In genomic region chr1:200729863-200730262, GRCh38 we compare ENCODE assay signal across 24 cellular contexts. TPM values are rescaled to one million over a fixed set of nuclear protein-coding genes. Genes with fewer than 3 reads are reported as not detected.
DNase-seq lines count a peak whose midpoint lies in the region; ATAC-seq and TF ChIP-seq lines count a peak whose summit lies in the region.
"Had no signal": no experiment of that assay in that cellular context is flagged by ENCODE, and none has a peak within 500 bp of the region (broad histone marks: within the 10 kb centered on the region; RNA-seq: fewer than 3 reads in every experiment).

No MANE protein-coding gene starts in this region.

- ATAC-seq in IMR-90 (ENCODE audit: low read depth), result no peak
- no peak for ATAC-seq in heart left ventricle
- ATAC-seq: foreskin keratinocyte, pancreas, right lobe of liver had no signal

- no TSS peak for BruUV-seq in IMR-90 (replicated peaks; lab: Mats Ljungman, UMichigan)

- peak overlapping the region; percentile 2; the same call in 1 of the 2 replicates for H4K5ac ChIP-seq in IMR-90 (ENCODE audit: low read depth, low read length)

- H3K56ac ChIP-seq in IMR-90 (ENCODE audit: extremely low read depth, insufficient read depth, low read length), result no peak overlapping the region

- H4K91ac ChIP-seq in IMR-90 (ENCODE audit: insufficient read depth, low read depth, low read length), result no peak overlapping the region

- in situ Hi-C loops in IMR-90 (cut with MboI; ENCODE audit: low sequenced_read_pairs), result no loop called here

- no peak overlapping the region for H3K27ac ChIP-seq in IMR-90 (ENCODE audit: insufficient read depth, low read length)
- H3K27ac ChIP-seq in SK-N-MC, result peak overlapping the region; percentile 29; the same call in 1 of the 2 replicates
- peak overlapping the region; percentile 20 to 39 for H3K27ac ChIP-seq in tibial artery
- H3K27ac ChIP-seq in heart left ventricle, result peak overlapping the region in 1 of 12 donors; percentile 43
- H3K27ac ChIP-seq in CD8-positive, alpha-beta memory T cell (ENCODE audit: low read depth, low read length), result no peak overlapping the region
- H3K27ac ChIP-seq: foreskin keratinocyte, pancreas, right lobe of liver had no signal

- H2BK120ac ChIP-seq in IMR-90 (ENCODE audit: low read depth, low read length), result no peak overlapping the region

- no peak overlapping the region for H3K14ac ChIP-seq in IMR-90 (replicated peaks; ENCODE audit: low read depth, low read length)

- no peak overlapping the region for H3K27ac Mint-ChIP-seq in CD8-positive, alpha-beta memory T cell
- H3K27ac Mint-ChIP-seq: activated CD4-positive, alpha-beta T cell treated with anti-CD3 and anti-CD28 coated beads, Interleukin-2, amount 10 ng/mL, durations not matched to agents 24 days and 14 days; activated T-helper 2 cell treated with anti-CD3 and anti-CD28 coated beads, Interferon-gamma antibody, Interleukin-2, Interleukin-4, amounts not matched to agents 10 μg/mL and 5 μg/mL and 100 μg/mL, durations not matched to agents 14 hours and 24 hours and 36 hours; brain had no signal

- intact Hi-C loops in IMR-90 (cut with micrococcal nuclease), result loop anchor here (1.0 kb wide), 1 partner anchor 8 kb away; the partner anchor contains the start of gene CAMSAP2
- intact Hi-C loops in tibial artery (cut with DNase I; ENCODE audit: low total_unique reads), result loop anchor here (10.0 kb wide), 1 partner anchor 75 kb away; no protein-coding TSS in a partner anchor
- intact Hi-C loops in heart left ventricle (cut with DNase I), result loop anchor here in 3 of 10 donors (5.0 to 10.0 kb wide), 3 partner anchors 48 to 75 kb away; no protein-coding TSS in a partner anchor

- no peak overlapping the region for H3K4me3 Mint-ChIP-seq in CD8-positive, alpha-beta memory T cell
- H3K4me3 Mint-ChIP-seq: activated CD4-positive, alpha-beta T cell treated with anti-CD3 and anti-CD28 coated beads, Interleukin-2, amount 10 ng/mL, durations not matched to agents 24 days and 14 days; brain had no signal

- TF ChIP-seq RAD21 in IMR-90 (IDR thresholded peaks at IDR 0.05; ENCODE audit: low read length), result no peak

- H3K27me3 Mint-ChIP-seq in CD8-positive, alpha-beta memory T cell, result peaks cover 10 to 14% of the 10 kb centered on the region in 2 donors
- H3K27me3 Mint-ChIP-seq: brain had no signal

- H3K4me1 ChIP-seq in IMR-90 (ENCODE audit: control insufficient read depth, insufficient read depth, low read length) (no peaks in the 10 kb centered on the region), tibial artery (peaks cover 0 to 16% (median 0%) of the 10 kb centered on the region in 4 donors), heart left ventricle (peaks cover 0 to 10% (median 0%) of the 10 kb centered on the region in 12 donors)
- no peaks in the 10 kb centered on the region for H3K4me1 ChIP-seq in CD8-positive, alpha-beta memory T cell (ENCODE audit: insufficient read depth, low read length)
- H3K4me1 ChIP-seq: foreskin keratinocyte, pancreas, right lobe of liver, testis had no signal

- H3K36me3 ChIP-seq in IMR-90 (ENCODE audit: control insufficient read depth, insufficient read depth, low read length), result no peaks in the 10 kb centered on the region
- H3K36me3 ChIP-seq in SK-N-MC (ENCODE audit: insufficient read depth, low read length), result no peaks in the 10 kb centered on the region
- no peaks in the 10 kb centered on the region for H3K36me3 ChIP-seq in tibial artery
- no peaks in the 10 kb centered on the region for H3K36me3 ChIP-seq in heart left ventricle
- H3K36me3 ChIP-seq in CD8-positive, alpha-beta memory T cell (ENCODE audit: insufficient read depth, low read length), result no peaks in the 10 kb centered on the region
- H3K36me3 ChIP-seq: pancreas, right lobe of liver had no signal

- peak overlapping the region in 1 of 2 experiments; percentile 53; a peak in 1 of 4 replicates for H4K8ac ChIP-seq in IMR-90 (ENCODE audit: low read depth in 2 of 2, low read length in 2 of 2)

- no CpG with 5 or more reads among the region's 3 CpGs for WGBS in IMR-90 (ENCODE audit: extremely low coverage in 2 of 2, insufficient read length in 1 of 2), 2 experiments
- WGBS in heart left ventricle, 4 donors, result 41 to 62% (median 49%) methylated on average over 3 of the region's 3 CpGs

- H3K9me3 Mint-ChIP-seq in CD8-positive, alpha-beta memory T cell, result no peaks in the 10 kb centered on the region
- H3K9me3 Mint-ChIP-seq: activated CD4-positive, alpha-beta T cell treated with anti-CD3 and anti-CD28 coated beads, Interleukin-2, amount 10 ng/mL, durations not matched to agents 24 days and 14 days; activated T-helper 2 cell treated with anti-CD3 and anti-CD28 coated beads, Interferon-gamma antibody, Interleukin-2, Interleukin-4, amounts not matched to agents 10 μg/mL and 5 μg/mL and 100 μg/mL, durations not matched to agents 14 hours and 24 hours and 36 hours; brain had no signal

- H3K4me3 ChIP-seq in IMR-90 (ENCODE audit: insufficient read depth, low read depth, low read length), result no peak overlapping the region
- H3K4me3 ChIP-seq in SK-N-MC, result peak overlapping the region; percentile 42
- no peak overlapping the region for H3K4me3 ChIP-seq in fibroblast of mammary gland (ENCODE audit: control insufficient read depth, low read depth, low read length)
- H3K4me3 ChIP-seq in tibial artery, result no peak overlapping the region
- H3K4me3 ChIP-seq in heart left ventricle, result peak overlapping the region in 1 of 12 donors; percentile 11
- no peak overlapping the region for H3K4me3 ChIP-seq in CD8-positive, alpha-beta memory T cell (ENCODE audit: low read length)
- H3K4me3 ChIP-seq: coronary artery, lung, pancreas, right lobe of liver, testis had no signal

- no peak overlapping the region for H3K23ac ChIP-seq in IMR-90 (ENCODE audit: low read depth, low read length)

- H2AK9ac ChIP-seq in IMR-90 (replicated peaks; ENCODE audit: low read depth, low read length, poor library complexity), result no peak overlapping the region

- H2BK20ac ChIP-seq in IMR-90 (ENCODE audit: low read depth, low read length), result no peak overlapping the region

- no peak overlapping the region for H3K4ac ChIP-seq in IMR-90 (ENCODE audit: low read depth, low read length)

- CTCF ChIA-PET in IMR-90 (lab: Yijun Ruan, JAX), result interaction anchor here (1.3 kb wide), 1 partner anchor 14 kb away, joined by 3 read pairs; no protein-coding TSS in a partner anchor
- CTCF ChIA-PET in CD8-positive, alpha-beta memory T cell (lab: Charles Lee), result no interaction called here

- TF ChIP-seq CTCF in IMR-90 (conservative IDR thresholded peaks at IDR 0.05; ENCODE audit: low read depth, low read length), result no peak
- no peak for TF ChIP-seq CTCF in fibroblast of mammary gland (conservative IDR thresholded peaks at IDR 0.05; ENCODE audit: control insufficient read depth, insufficient read depth, low read depth, low read length)
- TF ChIP-seq CTCF in tibial artery (IDR thresholded peaks at IDR 0.05), result no peak
- no peak for TF ChIP-seq CTCF in heart left ventricle (IDR thresholded peaks at IDR 0.05)

- H3K9me3 ChIP-seq in IMR-90 (ENCODE audit: control insufficient read depth, insufficient read depth, low read length) (no peaks in the 10 kb centered on the region), SK-N-MC (ENCODE audit: low read depth, low read length) (no peaks in the 10 kb centered on the region), tibial artery (no peaks in the 10 kb centered on the region), heart left ventricle (no peaks in the 10 kb centered on the region)
- no peaks in the 10 kb centered on the region for H3K9me3 ChIP-seq in CD8-positive, alpha-beta memory T cell (ENCODE audit: low read length)
- H3K9me3 ChIP-seq: pancreas, right lobe of liver, testis had no signal

- H4K20me1 ChIP-seq in IMR-90 (ENCODE audit: insufficient read depth, low read length), result no peaks in the 10 kb centered on the region

- POLR2A ChIA-PET in IMR-90 (lab: Charles Lee; ENCODE audit: unreplicated experiment), result no interaction called here
- POLR2A ChIA-PET in CD8-positive, alpha-beta memory T cell (lab: Charles Lee), result no interaction called here

- H3K27me3 ChIP-seq in IMR-90 (ENCODE audit: control insufficient read depth, insufficient read depth, low read length) (no peaks in the 10 kb centered on the region), tibial artery (no peaks in the 10 kb centered on the region), heart left ventricle (no peaks in the 10 kb centered on the region)
- no peaks in the 10 kb centered on the region for H3K27me3 ChIP-seq in CD8-positive, alpha-beta memory T cell (ENCODE audit: insufficient read depth, low read length, poor library complexity, severe bottlenecking)
- H3K27me3 ChIP-seq: foreskin keratinocyte, pancreas, right lobe of liver, testis had no signal

- TF ChIP-seq POLR2A in IMR-90 (IDR thresholded peaks at IDR 0.05; ENCODE audit: low read depth, low read length) (no peak), heart left ventricle (IDR thresholded peaks at IDR 0.05) (no peak)

- no peak overlapping the region for H2AFZ ChIP-seq in IMR-90 (replicated peaks; ENCODE audit: low read length, poor library complexity)

- H2BK15ac ChIP-seq in IMR-90 (ENCODE audit: low read depth, low read length), result no peak overlapping the region

- H3K4me2 ChIP-seq in IMR-90 (ENCODE audit: low read depth, low read length), result peak overlapping the region; percentile 13

- no peak overlapping the region for H2AK5ac ChIP-seq in IMR-90 (ENCODE audit: low read depth, low read length)

- H3K79me1 ChIP-seq in IMR-90 (ENCODE audit: low read depth in 1 of 2, low read length in 2 of 2), result no peaks in the 10 kb centered on the region

- no peaks in the 10 kb centered on the region for H3K36me3 Mint-ChIP-seq in CD8-positive, alpha-beta memory T cell
- H3K36me3 Mint-ChIP-seq: brain had no signal

- H3K9ac ChIP-seq in IMR-90 (ENCODE audit: low read depth, low read length) (no peak overlapping the region), SK-N-MC (ENCODE audit: insufficient read length) (peak overlapping the region; percentile 31)

- no peaks in the 10 kb centered on the region for H3K4me1 Mint-ChIP-seq in CD8-positive, alpha-beta memory T cell

- no peaks in the 10 kb centered on the region for H3K9me1 ChIP-seq in IMR-90 (ENCODE audit: insufficient read depth, low read length)

- H3K18ac ChIP-seq in IMR-90 (ENCODE audit: low read depth, low read length), result no peak overlapping the region; the same call in 1 of the 2 replicates

- H2BK5ac ChIP-seq in IMR-90 (ENCODE audit: low read depth, low read length, poor library complexity, severe bottlenecking), result no peak overlapping the region

- DNase-seq in IMR-90 (no peak), SK-N-MC (ENCODE audit: low read depth, low spot score) (no peak), fibroblast of mammary gland (ENCODE audit: low read depth) (peak; percentile 25), tibial artery (no peak), heart left ventricle (no peak)
- DNase-seq in activated CD8-positive, alpha-beta memory T cell treated with anti-CD3 and anti-CD28 coated beads, Interleukin-2, amount 50 U/mL, for 48 hours, result no peak
- DNase-seq in CD8-positive, alpha-beta memory T cell, result no peak
- DNase-seq: activated CD4-positive, alpha-beta T cell treated with anti-CD3 and anti-CD28 coated beads, Interleukin-2, amount 10 ng/mL, durations not matched to agents 24 days and 14 days; AML-193; DMS53; foreskin keratinocyte; H7; hypothalamus; NCI-H1436; NCI-H526; pancreas; right lobe of liver; SHP77; T-helper 1 cell; testis had no signal

- dilution Hi-C loops in IMR-90 (cut with HindIII; ENCODE audit: low sequenced_read_pairs, unreplicated experiment), result no loop called here

RNA-seq across cellular contexts. Expression of gene CAMSAP2, which starts 8.8 kb away (rescaled TPM):
- 29.4 and 43.0 TPM in 2 replicates for total RNA-seq in IMR-90 (2012; rRNA removed)
- 6.9 and 8.3 TPM in 2 replicates for polyA plus RNA-seq in IMR-90 (2012; rRNA removed)
- 0.97 and 1.1 TPM in 2 replicates for polyA plus RNA-seq in IMR-90 (2012; cell fraction: cytosol; rRNA removed)
- 0.85 and 10.6 TPM in 2 replicates for polyA plus RNA-seq in IMR-90 (2012; cell fraction: nucleus; rRNA removed; ENCODE audit: low replicate concordance)
- 10 to 100 TPM; 33.5 to 53.7 (median 37.5) TPM for total RNA-seq in heart left ventricle
- 10 to 100 TPM in 1 of 2 donors, 1 to 10 TPM in 1; 7.0 to 16.9 TPM for polyA plus RNA-seq in heart left ventricle
- 1 to 10 TPM; 2.7 to 3.1 TPM for total RNA-seq in CD8-positive, alpha-beta memory T cell
- 0.35 TPM for polyA plus RNA-seq in CD8-positive, alpha-beta memory T cell

Comparison
In these comparisons a context has a peak if more than half of its experiments do, and no peak if none do; other contexts are left out.
1. H3K27ac ChIP-seq: peak in SK-N-MC (single experiment) and tibial artery (2 of 2); none in IMR-90 (single experiment) and CD8-positive, alpha-beta memory T cell (single experiment).